Comparison of ENCODE assay signal across 8 cellular contexts in the genomic region with DNA sequence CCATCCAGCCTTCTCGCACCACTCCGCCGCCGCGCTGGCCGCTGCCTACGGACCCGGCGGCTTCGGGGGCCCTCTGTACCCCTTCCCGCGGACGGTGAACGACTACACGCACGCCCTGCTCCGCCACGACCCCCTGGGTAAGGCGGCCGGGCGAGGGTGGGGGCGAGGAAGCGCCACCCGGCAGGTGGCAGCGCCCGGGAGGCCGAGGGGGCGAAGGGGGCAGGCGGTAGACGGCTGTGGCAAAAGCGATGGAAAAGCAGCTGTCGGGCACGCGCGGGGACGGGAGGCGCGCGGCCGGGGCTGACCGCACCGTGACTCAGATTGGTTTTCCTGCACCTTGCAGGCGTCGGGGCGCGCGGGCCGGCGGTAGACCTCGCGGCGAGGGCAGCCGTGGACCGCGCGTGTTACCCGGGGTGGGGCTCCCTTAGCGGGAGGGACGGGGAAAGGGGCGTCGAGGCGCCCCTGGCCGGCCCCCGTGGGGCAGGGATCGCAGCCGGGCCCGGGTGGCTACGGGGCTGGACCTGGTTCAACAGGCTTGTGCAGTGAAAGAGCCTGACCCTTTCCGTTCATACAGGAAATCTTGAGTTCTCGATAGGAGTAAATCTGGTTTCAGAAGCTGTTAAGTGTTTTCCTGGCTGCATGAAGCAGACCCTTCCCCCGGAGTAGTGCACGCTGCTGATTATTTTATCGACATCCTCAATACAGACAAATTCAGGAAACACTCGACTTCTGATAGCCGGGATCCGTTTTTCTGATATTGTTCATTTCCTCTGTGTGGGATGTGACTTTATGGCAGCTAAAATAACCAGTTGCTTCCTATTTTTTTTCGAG. TPM values are rescaled to one million over a fixed set of nuclear protein-coding genes. Genes with fewer than 3 reads are reported as not detected.
A peak's percentile ranks its signal among the peaks of the same experiment; 100 is the strongest.
DNase-seq lines count a peak whose midpoint lies in the region; ATAC-seq lines count a peak whose summit lies in the region.

No MANE protein-coding gene starts in this region.

- peaks cover 83% of the 10 kb centered on the region for H3K27me3 Mint-ChIP-seq in activated naive CD4-positive, alpha-beta T cell treated with anti-CD3 and anti-CD28 coated beads, Interleukin-2, amount 10 ng/mL, durations not matched to agents 7 days and 5 days

- intact Hi-C loops in cardiac septum (cut with DNase I) (loop anchor here (2.0 to 5.0 kb wide), 2 partner anchors 66 to 132 kb away; no protein-coding TSS in a partner anchor), posterior vena cava (cut with DNase I) (loop anchor here in 1 of 2 donors (10.0 kb wide), 1 partner anchor 64 kb away; no protein-coding TSS in a partner anchor)

- H3K36me3 ChIP-seq in SJSA1, result peaks cover 57% of the 10 kb centered on the region

- peak overlapping the region; percentile 28 for H3K27ac Mint-ChIP-seq in activated naive CD4-positive, alpha-beta T cell treated with anti-CD3 and anti-CD28 coated beads, Interleukin-2, amount 10 ng/mL, durations not matched to agents 7 days and 5 days

- peak overlapping the region; percentile 94 for H3K4me3 ChIP-seq in SJSA1

- H3K9me3 ChIP-seq in SJSA1 (replicated peaks), result no peaks in the 10 kb centered on the region

- peak; percentile 23 for ATAC-seq in HG02588 (IDR thresholded peaks at IDR 0.05; ENCODE audit: unreplicated experiment)
- ATAC-seq in HG03378 (IDR thresholded peaks at IDR 0.05; ENCODE audit: unreplicated experiment), result no peak

- peak overlapping the region; percentile 68 for H3K27ac ChIP-seq in SJSA1

- peaks cover 30% of the 10 kb centered on the region for H3K4me1 Mint-ChIP-seq in activated naive CD4-positive, alpha-beta T cell treated with anti-CD3 and anti-CD28 coated beads, Interleukin-2, amount 10 ng/mL, durations not matched to agents 7 days and 5 days

- H3K4me3 Mint-ChIP-seq in activated naive CD4-positive, alpha-beta T cell treated with anti-CD3 and anti-CD28 coated beads, Interleukin-2, amount 10 ng/mL, durations not matched to agents 7 days and 5 days, result peak overlapping the region; percentile 62

- peaks cover 2% of the 10 kb centered on the region for H3K36me3 Mint-ChIP-seq in activated naive CD4-positive, alpha-beta T cell treated with anti-CD3 and anti-CD28 coated beads, Interleukin-2, amount 10 ng/mL, durations not matched to agents 7 days and 5 days

- CTCF ChIA-PET in activated naive CD4-positive, alpha-beta T cell treated with anti-CD3 and anti-CD28 coated beads, Interleukin-2, amount 10 ng/mL, durations not matched to agents 7 days and 5 days (lab: Charles Lee), result interaction anchor here (1.3 kb wide), 1 partner anchor 195 kb away, joined by 3 read pairs; no protein-coding TSS in a partner anchor

- peaks cover 28% of the 10 kb centered on the region for H3K4me1 ChIP-seq in SJSA1 (replicated peaks)

- DNase-seq in CD1c-positive myeloid dendritic cell (ENCODE audit: extremely low spot score), result peak; percentile 90
- DNase-seq in SJSA1 (ENCODE audit: low read depth in 1 of 2, low spot score in 2 of 2), result peak; percentile 68 to 76
- peak; percentile 67 for DNase-seq in activated naive CD4-positive, alpha-beta T cell treated with anti-CD3 and anti-CD28 coated beads, Interleukin-2, amount 10 ng/mL, durations not matched to agents 7 days and 5 days
- DNase-seq in cardiac septum (ENCODE audit: low spot score), result peak; percentile 90
- peak; percentile 93 for DNase-seq in posterior vena cava (ENCODE audit: low spot score)
- DNase-seq in 8988T, result no peak

- no peaks in the 10 kb centered on the region for H3K9me3 Mint-ChIP-seq in activated naive CD4-positive, alpha-beta T cell treated with anti-CD3 and anti-CD28 coated beads, Interleukin-2, amount 10 ng/mL, durations not matched to agents 7 days and 5 days

- H3K27me3 ChIP-seq in SJSA1 (replicated peaks), result no peaks in the 10 kb centered on the region

RNA-seq across cellular contexts. Expression of a gene that starts 0.7 kb away (rescaled TPM):
- total RNA-seq in SJSA1 (2014; rRNA removed; shearing (Covaris generic)), result 17.3 and 17.7 TPM in 2 replicates
- 4.4 TPM for total RNA-seq in cardiac septum
- 10 to 100 TPM in 1 of 2 donors, 1 to 10 TPM in 1; 9.9 to 11.3 TPM for total RNA-seq in posterior vena cava
